12 cellular contexts compared by ENCODE assay signal in genomic region chr5:39604491-39604890, GRCh38.
"Had no signal": no experiment of that assay in that cellular context is flagged by ENCODE, and none has a peak within 500 bp of the region (broad histone marks: within the 10 kb centered on the region; RNA-seq: fewer than 3 reads in every experiment).

No MANE protein-coding gene starts in this region.

- DNase-seq: activated CD4-positive, alpha-beta T cell treated with anti-CD3 and anti-CD28 coated beads for 36 hours; activated CD8-positive, alpha-beta T cell treated with anti-CD3 and anti-CD28 coated beads, Interleukin-2, amount 10 ng/mL, durations not matched to agents 7 days and 5 days; activated naive CD4-positive, alpha-beta T cell treated with Interleukin-2 at 50 U/mL for 16 hours; erythroblast; head of caudate nucleus; left ventricle myocardium inferior; naive B cell; stimulated activated CD4-positive, alpha-beta T cell treated with anti-CD3 and anti-CD28 coated beads, Interleukin-1b, Interleukin-23, amount 100 ng/mL, for 48 hours; T-cell; T1000; tibial artery; uterus had no signal
